ENCODE assay signal across 10 cellular contexts in genomic region chr4:77145806-77146425, GRCh38. TPM values are rescaled to one million over a fixed set of nuclear protein-coding genes. Genes with fewer than 3 reads are reported as not detected.
DNase-seq lines count a peak whose midpoint lies in the region; ATAC-seq and TF ChIP-seq lines count a peak whose summit lies in the region.
"Had no signal": no experiment of that assay in that cellular context is flagged by ENCODE, and none has a peak within 500 bp of the region (broad histone marks: within the 10 kb centered on the region; RNA-seq: fewer than 3 reads in every experiment).

No MANE protein-coding gene starts in this region.

- H3K4me3 Mint-ChIP-seq in CD8-positive, alpha-beta T cell, result no peak overlapping the region
- H3K4me3 Mint-ChIP-seq in activated naive CD8-positive, alpha-beta T cell treated with anti-CD3 and anti-CD28 coated beads, Interleukin-2, amount 10 ng/mL, durations not matched to agents 7 days and 5 days, result peak overlapping the region; percentile 27
- no peak overlapping the region for H3K4me3 Mint-ChIP-seq in nephron progenitor cell

- POLR2A ChIA-PET in CD8-positive, alpha-beta T cell (lab: Charles Lee), result interaction anchor here (0.9 to 3.5 kb wide), 4 partner anchors 9 to 19 kb away, joined by 3 to 20 read pairs (median 4); partner anchors contain the start of gene CCNG2
- POLR2A ChIA-PET in IMR-90 (lab: Charles Lee; ENCODE audit: unreplicated experiment), result interaction anchor here (0.6 kb wide), 1 partner anchor 1982 kb away, joined by 3 read pairs; no protein-coding TSS in a partner anchor
- POLR2A ChIA-PET in activated naive CD8-positive, alpha-beta T cell treated with anti-CD3 and anti-CD28 coated beads, Interleukin-2, amount 10 ng/mL, durations not matched to agents 7 days and 5 days (lab: Charles Lee), result interaction anchor here (1.1 to 1.2 kb wide), 2 partner anchors 10 to 19 kb away, joined by 3 to 4 read pairs; no protein-coding TSS in a partner anchor

- H3K9me1 ChIP-seq in IMR-90 (ENCODE audit: insufficient read depth, low read length), result no peaks in the 10 kb centered on the region

- H3K4ac ChIP-seq in IMR-90 (ENCODE audit: low read depth, low read length), result no peak overlapping the region

- H3K9me3 Mint-ChIP-seq in CD8-positive, alpha-beta T cell, result no peaks in the 10 kb centered on the region
- H3K9me3 Mint-ChIP-seq in activated naive CD8-positive, alpha-beta T cell treated with anti-CD3 and anti-CD28 coated beads, Interleukin-2, amount 10 ng/mL, durations not matched to agents 7 days and 5 days, result no peaks in the 10 kb centered on the region
- peaks cover 4% of the 10 kb centered on the region for H3K9me3 Mint-ChIP-seq in nephron progenitor cell

- dilution Hi-C loops in IMR-90 (cut with HindIII; ENCODE audit: low sequenced_read_pairs, unreplicated experiment), result no loop called here

- no peak overlapping the region for H3K18ac ChIP-seq in IMR-90 (ENCODE audit: low read depth, low read length)

- in situ Hi-C loops in IMR-90 (cut with MboI; ENCODE audit: low sequenced_read_pairs), result no loop called here

- H3K27me3 ChIP-seq in CD8-positive, alpha-beta T cell (ENCODE audit: insufficient read depth, low read length), result no peaks in the 10 kb centered on the region
- H3K27me3 ChIP-seq in IMR-90 (ENCODE audit: control insufficient read depth, insufficient read depth, low read length), result peaks cover 6% of the 10 kb centered on the region; the same call in 1 of the 2 replicates
- no peaks in the 10 kb centered on the region for H3K27me3 ChIP-seq in tibial nerve

- no peaks in the 10 kb centered on the region for H3K36me3 Mint-ChIP-seq in CD8-positive, alpha-beta T cell
- H3K36me3 Mint-ChIP-seq in activated naive CD8-positive, alpha-beta T cell treated with anti-CD3 and anti-CD28 coated beads, Interleukin-2, amount 10 ng/mL, durations not matched to agents 7 days and 5 days, result no peaks in the 10 kb centered on the region
- H3K36me3 Mint-ChIP-seq in nephron progenitor cell (ENCODE audit: low read depth), result no peaks in the 10 kb centered on the region

- no peak overlapping the region for H2BK20ac ChIP-seq in IMR-90 (ENCODE audit: low read depth, low read length)

- H3K9me3 ChIP-seq in CD8-positive, alpha-beta T cell (ENCODE audit: low read length), result no peaks in the 10 kb centered on the region
- H3K9me3 ChIP-seq in IMR-90 (ENCODE audit: control insufficient read depth, insufficient read depth, low read length), result no peaks in the 10 kb centered on the region
- H3K9me3 ChIP-seq in tibial nerve, result no peaks in the 10 kb centered on the region

- no peak overlapping the region for H2AFZ ChIP-seq in IMR-90 (replicated peaks; ENCODE audit: low read length, poor library complexity)

- no peak for TF ChIP-seq CTCF in CD8-positive, alpha-beta T cell (IDR thresholded peaks at IDR 0.05)
- TF ChIP-seq CTCF in IMR-90 (conservative IDR thresholded peaks at IDR 0.05; ENCODE audit: low read depth, low read length), result no peak
- TF ChIP-seq CTCF in nephron progenitor cell (IDR thresholded peaks at IDR 0.05), result no peak
- no peak for TF ChIP-seq CTCF in tibial nerve (IDR thresholded peaks at IDR 0.05)

- no peak overlapping the region for H2AK5ac ChIP-seq in IMR-90 (ENCODE audit: low read depth, low read length)

- no peak for TF ChIP-seq EP300 in tibial nerve (IDR thresholded peaks at IDR 0.05)

- H4K91ac ChIP-seq in IMR-90 (ENCODE audit: insufficient read depth, low read depth, low read length), result no peak overlapping the region

- no peak overlapping the region for H4K8ac ChIP-seq in IMR-90 (ENCODE audit: low read depth in 2 of 2, low read length in 2 of 2)

- no peak overlapping the region for H3K56ac ChIP-seq in IMR-90 (ENCODE audit: extremely low read depth, insufficient read depth, low read length)

- H2AK9ac ChIP-seq in IMR-90 (replicated peaks; ENCODE audit: low read depth, low read length, poor library complexity), result no peak overlapping the region

- no peak for DNase-seq in CD8-positive, alpha-beta T cell
- DNase-seq in IMR-90 (no peak), nephron progenitor cell (no peak), tibial nerve (ENCODE audit: low spot score in 2 of 2) (no peak), NCI-H526 treated with DMSO at 0.1 percent for 48 hours (lab: John Stamatoyannopoulos, UW) (no peak)
- DNase-seq in activated naive CD8-positive, alpha-beta T cell treated with anti-CD3 and anti-CD28 coated beads, Interleukin-2, amount 10 ng/mL, durations not matched to agents 7 days and 5 days, result no peak
- DNase-seq: activated CD4-positive, alpha-beta T cell treated with anti-CD3 and anti-CD28 coated beads, Interleukin-2, amount 50 U/mL, for 1 hour; NCI-H446 treated with DMSO at 0.1 percent for 48 hours had no signal

- no peak overlapping the region for H3K4me2 ChIP-seq in IMR-90 (ENCODE audit: low read depth, low read length)

- H3K27ac Mint-ChIP-seq in CD8-positive, alpha-beta T cell, result peak overlapping the region; percentile 66
- H3K27ac Mint-ChIP-seq in activated naive CD8-positive, alpha-beta T cell treated with anti-CD3 and anti-CD28 coated beads, Interleukin-2, amount 10 ng/mL, durations not matched to agents 7 days and 5 days, result peak overlapping the region; percentile 36
- peak overlapping the region; percentile 56 for H3K27ac Mint-ChIP-seq in nephron progenitor cell

- H4K20me1 ChIP-seq in IMR-90 (ENCODE audit: insufficient read depth, low read length), result no peaks in the 10 kb centered on the region

- CTCF ChIA-PET in CD8-positive, alpha-beta T cell (lab: Charles Lee), result interaction anchor here (1.5 to 1.6 kb wide), 2 partner anchors 50 to 57 kb away, joined by 5 to 8 read pairs; no protein-coding TSS in a partner anchor
- CTCF ChIA-PET in IMR-90 (lab: Yijun Ruan, JAX), result interaction anchor here (0.5 kb wide), 1 partner anchor 15 kb away, joined by 4 read pairs; no protein-coding TSS in a partner anchor

- no peaks in the 10 kb centered on the region for H3K36me3 ChIP-seq in CD8-positive, alpha-beta T cell (ENCODE audit: insufficient read depth, low read length)
- H3K36me3 ChIP-seq in IMR-90 (ENCODE audit: control insufficient read depth, insufficient read depth, low read length) (no peaks in the 10 kb centered on the region), tibial nerve (no peaks in the 10 kb centered on the region)

- H3K27me3 Mint-ChIP-seq in CD8-positive, alpha-beta T cell (ENCODE audit: low read depth), result no peaks in the 10 kb centered on the region
- no peaks in the 10 kb centered on the region for H3K27me3 Mint-ChIP-seq in activated naive CD8-positive, alpha-beta T cell treated with anti-CD3 and anti-CD28 coated beads, Interleukin-2, amount 10 ng/mL, durations not matched to agents 7 days and 5 days
- H3K27me3 Mint-ChIP-seq in nephron progenitor cell (ENCODE audit: low read depth, poor library complexity), result peaks cover 2% of the 10 kb centered on the region

- H3K9ac ChIP-seq in IMR-90 (ENCODE audit: low read depth, low read length), result no peak overlapping the region

- no peak overlapping the region for H2BK5ac ChIP-seq in IMR-90 (ENCODE audit: low read depth, low read length, poor library complexity, severe bottlenecking)

- no peak overlapping the region for H2BK120ac ChIP-seq in IMR-90 (ENCODE audit: low read depth, low read length)

- no peak overlapping the region for H3K14ac ChIP-seq in IMR-90 (replicated peaks; ENCODE audit: low read depth, low read length)

- intact Hi-C loops in CD8-positive, alpha-beta T cell (cut with DNase I, micrococcal nuclease), result no loop called here
- intact Hi-C loops in IMR-90 (cut with micrococcal nuclease), result no loop called here

- no peak overlapping the region for H3K27ac ChIP-seq in CD8-positive, alpha-beta T cell (ENCODE audit: low read depth, low read length)
- H3K27ac ChIP-seq in IMR-90 (ENCODE audit: insufficient read depth, low read length) (no peak overlapping the region), tibial nerve (no peak overlapping the region)

- H3K4me3 ChIP-seq in CD8-positive, alpha-beta T cell (ENCODE audit: low read depth, low read length), result no peak overlapping the region
- H3K4me3 ChIP-seq in IMR-90 (ENCODE audit: insufficient read depth, low read depth, low read length), result no peak overlapping the region
- no peak overlapping the region for H3K4me3 ChIP-seq in tibial nerve

- H3K23ac ChIP-seq in IMR-90 (ENCODE audit: low read depth, low read length), result no peak overlapping the region

- H2BK15ac ChIP-seq in IMR-90 (ENCODE audit: low read depth, low read length), result no peak overlapping the region

- peak; percentile 38 for ATAC-seq in CD8-positive, alpha-beta T cell
- ATAC-seq in IMR-90 (ENCODE audit: low read depth), result peak; percentile 27; the same call in 1 of the 2 replicates
- peak; percentile 75 for ATAC-seq in activated naive CD8-positive, alpha-beta T cell treated with anti-CD3 and anti-CD28 coated beads, Interleukin-2, amount 10 ng/mL, durations not matched to agents 7 days and 5 days (ENCODE audit: low read depth)
- no peak for ATAC-seq in HG02870 (IDR thresholded peaks at IDR 0.05; ENCODE audit: unreplicated experiment)
- ATAC-seq in HG02938 (IDR thresholded peaks at IDR 0.05; ENCODE audit: unreplicated experiment), result no peak

- H4K5ac ChIP-seq in IMR-90 (ENCODE audit: low read depth, low read length), result no peak overlapping the region

- peaks cover 8% of the 10 kb centered on the region for H3K4me1 ChIP-seq in CD8-positive, alpha-beta T cell (ENCODE audit: insufficient read depth, low read length)
- H3K4me1 ChIP-seq in IMR-90 (ENCODE audit: control insufficient read depth, insufficient read depth, low read length), result no peaks in the 10 kb centered on the region
- H3K4me1 ChIP-seq in tibial nerve, result peaks cover 0 to 9% (median 0%) of the 10 kb centered on the region in 4 donors

- TF ChIP-seq RAD21 in IMR-90 (IDR thresholded peaks at IDR 0.05; ENCODE audit: low read length), result no peak

- no TSS peak for BruUV-seq in IMR-90 (replicated peaks; lab: Mats Ljungman, UMichigan)

- TF ChIP-seq POLR2A in IMR-90 (IDR thresholded peaks at IDR 0.05; ENCODE audit: low read depth, low read length), result no peak
- TF ChIP-seq POLR2A in tibial nerve (IDR thresholded peaks at IDR 0.05), result no peak

- WGBS in IMR-90 (ENCODE audit: extremely low coverage in 2 of 2, insufficient read length in 1 of 2), 2 experiments, result no CpG with 5 or more reads among the region's 2 CpGs
- 53 to 62% methylated on average over 2 of the region's 2 CpGs for WGBS in tibial nerve, 2 donors

- H3K4me1 Mint-ChIP-seq in CD8-positive, alpha-beta T cell (ENCODE audit: low read depth), result peaks cover 19% of the 10 kb centered on the region
- H3K4me1 Mint-ChIP-seq in activated naive CD8-positive, alpha-beta T cell treated with anti-CD3 and anti-CD28 coated beads, Interleukin-2, amount 10 ng/mL, durations not matched to agents 7 days and 5 days, result peaks cover 15% of the 10 kb centered on the region
- peaks cover 37% of the 10 kb centered on the region for H3K4me1 Mint-ChIP-seq in nephron progenitor cell

- no peaks in the 10 kb centered on the region for H3K79me1 ChIP-seq in IMR-90 (ENCODE audit: low read depth in 1 of 2, low read length in 2 of 2)

RNA-seq across cellular contexts. Expression of gene CCNG2, which starts 11.1 kb away (rescaled TPM):
- 10 to 100 TPM; 30.9 to 32.0 TPM for total RNA-seq in CD8-positive, alpha-beta T cell
- 11.3 and 23.9 TPM in 2 replicates for total RNA-seq in IMR-90 (2012; rRNA removed)
- polyA plus RNA-seq in IMR-90 (2012; rRNA removed), result 10.9 and 14.9 TPM in 2 replicates
- 5.8 and 8.5 TPM in 2 replicates for polyA plus RNA-seq in IMR-90 (2012; cell fraction: cytosol; rRNA removed)
- polyA plus RNA-seq in IMR-90 (2012; cell fraction: nucleus; rRNA removed; ENCODE audit: low replicate concordance), result 3.9 and 12.2 TPM in 2 replicates
- 10 to 100 TPM; 29.3 to 29.7 TPM for total RNA-seq in activated naive CD8-positive, alpha-beta T cell treated with anti-CD3 and anti-CD28 coated beads, Interleukin-2, amount 10 ng/mL, durations not matched to agents 7 days and 5 days
- 10 to 100 TPM; 21.0 to 36.7 (median 27.9) TPM for total RNA-seq in tibial nerve

Comparison
In these comparisons a context has a peak if more than half of its experiments do, and no peak if none do; other contexts are left out.
1. ATAC-seq: peak in CD8-positive, alpha-beta T cell (single experiment), IMR-90 (single experiment) and activated naive CD8-positive, alpha-beta T cell treated with anti-CD3 and anti-CD28 coated beads, Interleukin-2, amount 10 ng/mL, durations not matched to agents 7 days and 5 days (single experiment); none in HG02870 (single experiment) and HG02938 (single experiment).
2. Peak in every context shown above with its lines, with median percentiles within 50 percentile points of each other: H3K27ac Mint-ChIP-seq.